Comparison of ENCODE assay signal across 2 cellular contexts in genomic region chr2:9629222-9630000, GRCh38.
A peak's percentile ranks its signal among the peaks of the same experiment; 100 is the strongest.
TF ChIP-seq lines count a peak whose summit lies in the region.

No MANE protein-coding gene starts in this region.

TF ChIP-seq in K562, 482 proteins besides CTCF, POLR2A, EP300 and RAD21:
- TF ChIP-seq RBM22 (IDR thresholded peaks at IDR 0.05; ENCODE audit: low read depth, low read length, poor library complexity, severe bottlenecking), result no peak
- no peak for TF ChIP-seq POLR3A (IDR thresholded peaks at IDR 0.05; ENCODE audit: borderline replicate concordance, extremely low read depth, insufficient read depth, insufficient read length)
- peak in 1 of 2 experiments; percentile 29; a peak in 1 of 4 replicates for TF ChIP-seq SIN3A (IDR thresholded peaks at IDR 0.05; ENCODE audit: borderline replicate concordance in 2 of 2, control insufficient read depth in 1 of 2, low read depth in 2 of 2, low read length in 2 of 2)
- peak; percentile 52 for TF ChIP-seq ZNF316 (IDR thresholded peaks at IDR 0.05)
- peak; percentile 34 to 43; a peak in 2 of 4 replicates for TF ChIP-seq KDM1A (IDR thresholded peaks at IDR 0.05)
- TF ChIP-seq XRCC4 (IDR thresholded peaks at IDR 0.05; ENCODE audit: extremely low read depth, insufficient read depth, insufficient read length), result no peak
- no peak for TF ChIP-seq U2AF2 (optimal IDR thresholded peaks at IDR 0.05; ENCODE audit: low read depth, low read length)
- TF ChIP-seq NFE2 (IDR thresholded peaks at IDR 0.05; ENCODE audit: low read depth), result peak; percentile 79
- TF ChIP-seq C11orf30 (IDR thresholded peaks at IDR 0.05; ENCODE audit: low read depth), result peak; percentile 48; the same call in 1 of the 2 replicates
- TF ChIP-seq ZNF384 (IDR thresholded peaks at IDR 0.05; ENCODE audit: low read depth, low read length), result no peak
- TF ChIP-seq ZKSCAN8 (CRISPR knock-in tag; IDR thresholded peaks at IDR 0.05), result peak; percentile 83
- TF ChIP-seq HNRNPUL1 (IDR thresholded peaks at IDR 0.05; ENCODE audit: low read length), result 0 out of 2 replicates have a peak, but pooled peaks have one; percentile 51
- 0 out of 4 replicates have a peak, but pooled peaks of 1 of the 2 experiments have one; percentile 33 for TF ChIP-seq RCOR1 (IDR thresholded peaks at IDR 0.05; ENCODE audit: borderline replicate concordance in 1 of 2, low read depth in 2 of 2, low read length in 2 of 2)
- TF ChIP-seq PYGO2 (tag; IDR thresholded peaks at IDR 0.05), result no peak
- TF ChIP-seq SMAD1 (IDR thresholded peaks at IDR 0.05; ENCODE audit: low read depth, low read length, partially characterized antibody), result no peak
- TF ChIP-seq SRF (CRISPR knock-in tag; IDR thresholded peaks at IDR 0.05), result no peak
- TF ChIP-seq DACH1 (IDR thresholded peaks at IDR 0.05; ENCODE audit: partially characterized antibody), result peak; percentile 42
- TF ChIP-seq PHF21A (IDR thresholded peaks at IDR 0.05; ENCODE audit: borderline replicate concordance, low read depth), result peak; percentile 68; the same call in 1 of the 2 replicates
- TF ChIP-seq MAFG (tag; conservative IDR thresholded peaks at IDR 0.05), result peak; percentile 43
TF ChIP-seq in K562: peak in this region for 11.

TF ChIP-seq in HepG2, 621 proteins besides CTCF, POLR2A, EP300 and RAD21:
- no peak for TF ChIP-seq ZNF563 (CRISPR knock-in tag; IDR thresholded peaks at IDR 0.05)
- TF ChIP-seq ELF1 (CRISPR knock-in tag; IDR thresholded peaks at IDR 0.05), result 0 out of 2 replicates have a peak, but pooled peaks have one; percentile 5
- no peak for TF ChIP-seq LCORL (IDR thresholded peaks at IDR 0.05)
- peak; percentile 38; the same call in 1 of the 2 replicates for TF ChIP-seq LCORL (CRISPR knock-in tag; IDR thresholded peaks at IDR 0.05)
- TF ChIP-seq ZNF337 (CRISPR knock-in tag; IDR thresholded peaks at IDR 0.05; ENCODE audit: borderline replicate concordance, low read depth), result peak; percentile 2; the same call in 1 of the 2 replicates
- peak; percentile 34; the same call in 1 of the 2 replicates for TF ChIP-seq MTF2 (CRISPR knock-in tag; IDR thresholded peaks at IDR 0.05; ENCODE audit: borderline replicate concordance)
- 0 out of 2 replicates have a peak, but pooled peaks have one; percentile 38 for TF ChIP-seq ZBTB39 (CRISPR knock-in tag; IDR thresholded peaks at IDR 0.05)
- TF ChIP-seq NFE2L2 (IDR thresholded peaks at IDR 0.05; ENCODE audit: low read length), result peak; percentile 41; the same call in 1 of the 2 replicates
- TF ChIP-seq ZNF773 (CRISPR knock-in tag; IDR thresholded peaks at IDR 0.05; ENCODE audit: borderline replicate concordance), result 0 out of 2 replicates have a peak, but pooled peaks have one; percentile 2
- no peak for TF ChIP-seq ZNF646 (CRISPR knock-in tag; IDR thresholded peaks at IDR 0.05)
- TF ChIP-seq NCOA1 (CRISPR knock-in tag; IDR thresholded peaks at IDR 0.05), result 0 out of 2 replicates have a peak, but pooled peaks have one; percentile 65
- no peak for TF ChIP-seq ATM (IDR thresholded peaks at IDR 0.05; ENCODE audit: borderline replicate concordance)
- no peak for TF ChIP-seq FOXA3 (CRISPR knock-in tag; IDR thresholded peaks at IDR 0.05)
